ENCODE assay signal across 8 cellular contexts in the genomic region with DNA sequence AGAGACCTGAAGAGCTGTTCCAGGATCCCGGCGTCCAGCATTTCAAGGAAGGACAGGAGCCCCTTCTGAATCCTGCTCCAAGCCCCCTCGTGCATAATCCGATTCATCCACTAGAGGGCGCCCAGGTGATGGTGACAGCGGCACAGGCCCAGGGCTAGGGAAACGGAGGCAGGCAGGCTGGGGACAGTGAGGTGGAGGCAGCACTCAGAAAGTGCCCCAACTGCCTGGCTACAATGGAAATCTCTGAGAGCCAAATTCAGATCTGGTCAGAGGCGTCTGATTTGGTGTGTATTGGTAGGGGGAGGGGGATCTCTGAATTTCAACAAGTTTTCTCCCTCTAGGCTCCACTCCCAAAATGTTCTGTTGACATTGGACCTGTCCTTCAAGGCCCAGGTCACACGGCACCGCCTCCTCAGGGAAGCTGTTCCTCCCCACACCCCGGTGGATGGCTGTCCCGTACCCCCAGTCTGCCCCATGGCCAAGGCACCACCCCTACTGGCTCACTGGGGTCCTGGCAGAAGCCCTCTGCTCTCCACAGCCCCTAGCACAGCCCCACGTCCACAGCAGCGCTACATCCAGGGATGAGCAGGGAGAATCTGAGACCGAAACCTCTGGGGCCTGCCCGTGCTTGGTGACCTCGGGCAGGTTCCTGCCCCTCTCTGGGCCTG.
A peak's percentile ranks its signal among the peaks of the same experiment; 100 is the strongest.
DNase-seq lines count a peak whose midpoint lies in the region.

No MANE protein-coding gene starts in this region.

- DNase-seq in NCI-H1694 (lab: John Stamatoyannopoulos, UW) = peak; percentile 16
- no peak for DNase-seq in NCI-H1694 treated with DMSO at 0.1 percent for 48 hours (lab: John Stamatoyannopoulos, UW)
- DNase-seq in NCI-H2029 (lab: John Stamatoyannopoulos, UW) = peak; percentile 38
- DNase-seq in activated CD4-positive, alpha-beta T cell treated with anti-CD3 and anti-CD28 coated beads, Interleukin-2, amount 50 U/mL, for 24 hours (ENCODE audit: low read depth in 1 of 2, low spot score in 1 of 2) = peak; percentile 56 to 66
- peak; percentile 76 for DNase-seq in dermis blood vessel endothelial cell
- peak; percentile 73 for DNase-seq in medulla oblongata (ENCODE audit: extremely low spot score)
- peak; percentile 53 for DNase-seq in stimulated activated CD8-positive, alpha-beta memory T cell treated with anti-CD3 and anti-CD28 coated beads, Interleukin-15, amount 100 ng/mL, for 1 hour (ENCODE audit: low read depth)
- no peak for DNase-seq in T1000 (lab: John Stamatoyannopoulos, UW)

Comparison
In these comparisons a context has a peak if more than half of its experiments do, and no peak if none do; other contexts are left out.
1. DNase-seq: peak in NCI-H1694 (single experiment), NCI-H2029 (single experiment), activated CD4-positive, alpha-beta T cell treated with anti-CD3 and anti-CD28 coated beads, Interleukin-2, amount 50 U/mL, for 24 hours (2 of 2), dermis blood vessel endothelial cell (single experiment), medulla oblongata (single experiment) and stimulated activated CD8-positive, alpha-beta memory T cell treated with anti-CD3 and anti-CD28 coated beads, Interleukin-15, amount 100 ng/mL, for 1 hour (single experiment); none in NCI-H1694 treated with DMSO at 0.1 percent for 48 hours (single experiment) and T1000 (single experiment).